15 cellular contexts compared by ENCODE assay signal in the genomic region with DNA sequence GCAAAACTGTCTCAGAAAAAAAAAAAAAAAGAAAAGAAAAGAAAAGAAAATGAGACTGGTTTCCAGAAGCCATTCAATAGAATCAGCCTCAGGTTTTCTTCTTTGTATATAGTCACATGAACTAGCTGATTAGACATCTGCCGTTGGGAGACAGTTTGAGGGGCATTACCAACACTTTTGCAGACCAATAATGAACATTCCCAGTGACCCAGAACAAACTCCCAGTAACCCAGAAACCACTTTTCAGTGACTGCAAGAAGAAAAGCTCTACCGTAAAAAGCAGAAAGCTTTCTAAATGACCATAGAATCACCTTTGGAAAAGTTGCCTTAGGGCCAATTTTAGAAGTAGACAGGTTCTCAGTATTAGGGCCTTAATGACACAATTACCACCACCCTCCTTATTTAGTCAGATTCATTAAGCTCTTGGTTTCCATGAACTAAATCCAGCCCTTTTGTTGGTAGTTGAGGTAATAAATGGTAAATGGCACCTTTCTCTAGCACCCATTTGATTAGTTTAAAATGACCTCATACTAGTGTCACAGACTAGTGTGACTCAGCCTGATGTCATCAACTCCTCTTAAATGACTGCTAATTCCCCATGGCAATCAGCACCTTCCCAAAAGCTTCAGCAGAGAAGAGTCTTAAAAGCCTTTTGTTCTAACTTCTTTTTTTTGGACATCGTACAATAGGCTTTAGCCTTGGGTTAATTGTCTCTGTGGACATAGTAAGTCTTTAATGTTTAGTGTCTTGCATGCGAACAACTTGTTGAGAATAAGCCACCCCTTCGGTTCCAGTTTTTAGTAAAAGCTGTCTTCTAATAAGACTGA. TPM values are rescaled to one million over a fixed set of nuclear protein-coding genes. Genes with fewer than 3 reads are reported as not detected.
DNase-seq lines count a peak whose midpoint lies in the region; ATAC-seq, FAIRE-seq and TF ChIP-seq lines count a peak whose summit lies in the region.
"Had no signal": no experiment of that assay in that cellular context is flagged by ENCODE, and none has a peak within 500 bp of the region (broad histone marks: within the 10 kb centered on the region; RNA-seq: fewer than 3 reads in every experiment).

No MANE protein-coding gene starts in this region.

- H3K4me2 ChIP-seq in HepG2 (ENCODE audit: low read depth, low read length) = no peak overlapping the region
- no peak overlapping the region for H3K4me2 ChIP-seq in PC-3 (ENCODE audit: low read length)

- CTCF ChIA-PET in HepG2 (lab: Yijun Ruan, JAX; ENCODE audit: low intra/inter-chr PET ratio, low total read pairs) = no interaction called here
- CTCF ChIA-PET in PC-3 (lab: Charles Lee) = interaction anchor here (0.7 kb wide), 1 partner anchor 784 kb away, joined by 3 read pairs; no protein-coding TSS in a partner anchor

- H3K4me1 ChIP-seq in HepG2 (ENCODE audit: insufficient read depth, low read length) (peaks cover 12% of the 10 kb centered on the region), right lobe of liver (no peaks in the 10 kb centered on the region), PC-3 (ENCODE audit: insufficient read depth, low read length) (peaks cover 21% of the 10 kb centered on the region)

- no peaks in the 10 kb centered on the region for H4K20me1 ChIP-seq in HepG2 (ENCODE audit: insufficient read depth, low read length)
- H4K20me1 ChIP-seq in PC-3 (ENCODE audit: low read length) = no peaks in the 10 kb centered on the region

- H3K4me3 ChIP-seq in HepG2 (replicated peaks in 1 of 3; ENCODE audit: insufficient read depth in 1 of 3, low read depth in 2 of 3, low read length in 3 of 3) (no peak overlapping the region), right lobe of liver (no peak overlapping the region), PC-3 (ENCODE audit: low read length) (no peak overlapping the region)
- H3K4me3 ChIP-seq: heart left ventricle, upper lobe of left lung had no signal

- no peak for ATAC-seq in HepG2
- ATAC-seq in right lobe of liver = no peak
- ATAC-seq in PC-3 = no peak
- peak; percentile 92 for ATAC-seq in esophagus mucosa
- no peak for ATAC-seq in GM21526 (IDR thresholded peaks at IDR 0.05; ENCODE audit: low FRiP score, unreplicated experiment)
- ATAC-seq: heart left ventricle; stimulated activated effector memory CD8-positive, alpha-beta T cell treated with anti-CD3 and anti-CD28 coated beads, Interleukin-12 subunit alpha, Interleukin-12 subunit beta, amount 100 ng/mL, for 72 hours had no signal

- TF ChIP-seq POLR2A in HepG2 (IDR thresholded peaks at IDR 0.05; ENCODE audit: insufficient read depth in 1 of 2, low read depth in 2 of 2, low read length in 2 of 2) (no peak), right lobe of liver (IDR thresholded peaks at IDR 0.05) (no peak)

- TF ChIP-seq RAD21 in HepG2 (CRISPR knock-in tag; IDR thresholded peaks at IDR 0.05) = no peak

- H3K27me3 ChIP-seq in HepG2 (ENCODE audit: control insufficient read depth in 1 of 2, insufficient read depth in 2 of 2, low read length in 2 of 2) = no peaks in the 10 kb centered on the region
- no peaks in the 10 kb centered on the region for H3K27me3 ChIP-seq in right lobe of liver
- no peaks in the 10 kb centered on the region for H3K27me3 ChIP-seq in PC-3 (ENCODE audit: low read length)
- H3K27me3 ChIP-seq: heart left ventricle, upper lobe of left lung had no signal

- H3K9me2 ChIP-seq in PC-3 (replicated peaks; ENCODE audit: low read length) = no peaks in the 10 kb centered on the region

- in situ Hi-C loops in HepG2 (cut with HindIII; ENCODE audit: extremely low pct_ligation_motif_present, low pct_unique_long_range_greater_than_20kb) = loop anchor here (10.0 kb wide), 1 partner anchor 365 kb away; no protein-coding TSS in a partner anchor

- no peak overlapping the region for H3K9ac ChIP-seq in HepG2 (ENCODE audit: insufficient read depth, low read depth, low read length)
- no peak overlapping the region for H3K9ac ChIP-seq in PC-3 (ENCODE audit: low read length)

- FAIRE-seq in HepG2 (lab: Jason Lieb, UNC) = no peak
- FAIRE-seq: kidney had no signal

- no peaks in the 10 kb centered on the region for H3K36me3 ChIP-seq in HepG2 (replicated peaks in 1 of 2; ENCODE audit: control insufficient read depth in 1 of 2, insufficient read depth in 2 of 2, low read length in 2 of 2)
- no peaks in the 10 kb centered on the region for H3K36me3 ChIP-seq in right lobe of liver
- H3K36me3 ChIP-seq in PC-3 (ENCODE audit: low read depth, low read length) = no peaks in the 10 kb centered on the region; the same call in 1 of the 2 replicates
- H3K36me3 ChIP-seq: heart left ventricle, upper lobe of left lung had no signal

- POLR2A ChIA-PET in HepG2 (lab: Yijun Ruan, JAX) (no interaction called here), PC-3 (lab: Charles Lee; ENCODE audit: unreplicated experiment) (no interaction called here)

- H3K27ac ChIP-seq in HepG2 (ENCODE audit: extremely low read length, insufficient read depth, low read length) (no peak overlapping the region), right lobe of liver (no peak overlapping the region), PC-3 (ENCODE audit: low read length) (no peak overlapping the region)
- H3K27ac ChIP-seq: heart left ventricle, upper lobe of left lung had no signal

- 55% methylated on average over 5 of the region's 5 CpGs for WGBS in HepG2 (ENCODE audit: low lambda C conversion rate)
- 60% methylated on average over 5 of the region's 5 CpGs for WGBS in right lobe of liver (ENCODE audit: insufficient coverage, low coverage, low lambda C conversion rate, missing lambda C conversion rate)

- no peak for TF ChIP-seq EP300 in HepG2 (IDR thresholded peaks at IDR 0.05; ENCODE audit: low read depth in 2 of 2, low read length in 2 of 2)
- TF ChIP-seq EP300 in HepG2 (CRISPR knock-in tag; IDR thresholded peaks at IDR 0.05; ENCODE audit: borderline replicate concordance) = no peak

- H3K79me2 ChIP-seq in HepG2 (ENCODE audit: insufficient read depth, low read length) = no peaks in the 10 kb centered on the region
- no peaks in the 10 kb centered on the region for H3K79me2 ChIP-seq in PC-3 (ENCODE audit: low read length)

- H2AFZ ChIP-seq in HepG2 (ENCODE audit: low read length) = no peak overlapping the region
- no peak overlapping the region for H2AFZ ChIP-seq in PC-3 (ENCODE audit: low read length)

- BruUV-seq in HepG2 (replicated peaks; lab: Mats Ljungman, UMichigan) = no TSS peak
- BruUV-seq in PC-3 (replicated peaks; lab: Mats Ljungman, UMichigan) = no TSS peak

- intact Hi-C loops in HepG2 (cut with micrococcal nuclease; ENCODE audit: unreplicated experiment) = loop anchor here (2.0 kb wide), 1 partner anchor 113 kb away; no protein-coding TSS in a partner anchor
- intact Hi-C loops in right lobe of liver (cut with DNase I) = no loop called here
- intact Hi-C loops in PC-3 (cut with micrococcal nuclease) = loop anchor here (10.0 kb wide), 1 partner anchor 245 kb away; no protein-coding TSS in a partner anchor

- no peak for TF ChIP-seq CTCF in HepG2 (CRISPR knock-in tag; IDR thresholded peaks at IDR 0.05)
- no peak for TF ChIP-seq CTCF in right lobe of liver (IDR thresholded peaks at IDR 0.05)
- TF ChIP-seq CTCF in PC-3 (conservative IDR thresholded peaks at IDR 0.05; ENCODE audit: low read depth, low read length) = no peak

- DNase-seq in HepG2 (ENCODE audit: low spot score) (no peak), right lobe of liver (no peak), PC-3 (peak; percentile 44), NCI-H1694 treated with DMSO at 0.1 percent for 48 hours (lab: John Stamatoyannopoulos, UW) (no peak)
- DNase-seq in NK-92 treated with Interleukin-12 subunit alpha and Interleukin-12 subunit beta, amount 100 ng/mL, for 24 hours (lab: John Stamatoyannopoulos, UW) = no peak
- DNase-seq in activated CD4-positive, CD25-positive, alpha-beta regulatory T cell treated with anti-CD3 and anti-CD28 coated beads, Interleukin-2, amount 50 U/mL, for 72 hours = no peak
- DNase-seq: activated CD4-positive, alpha-beta memory T cell treated with anti-CD3 and anti-CD28 coated beads, Interleukin-2, amount 10 ng/mL, durations not matched to agents 7 days and 5 days; heart left ventricle; HFFc6; kidney; nucleus accumbens; upper lobe of left lung had no signal

- no peaks in the 10 kb centered on the region for H3F3A ChIP-seq in PC-3 (ENCODE audit: low read length, unreplicated experiment)

- peaks cover 12% of the 10 kb centered on the region for H3K9me3 ChIP-seq in HepG2 (ENCODE audit: low read length)
- H3K9me3 ChIP-seq in right lobe of liver = peaks cover 0 to 7% (median 0%) of the 10 kb centered on the region in 4 donors
- H3K9me3 ChIP-seq in PC-3 (ENCODE audit: low read length) = peaks cover 8% of the 10 kb centered on the region

RNA-seq across cellular contexts. Expression of gene XRCC2, which starts 33.6 kb away (rescaled TPM):
- total RNA-seq in HepG2 (2016; rRNA removed; fragmentation: Illumina TruSeq; extraction: Trizol) = 13.2 and 14.5 TPM in 2 replicates
- total RNA-seq in HepG2 (2016; cell fraction: cytosol; rRNA removed; fragmentation: Illumina TruSeq; extraction: Trizol; ENCODE audit: low read depth) = 1.5 and 1.6 TPM in 2 replicates
- 13.5 and 14.9 TPM in 2 replicates for total RNA-seq in HepG2 (2016; cell fraction: insoluble cytoplasmic fraction; rRNA removed; fragmentation: Illumina TruSeq; extraction: Trizol)
- total RNA-seq in HepG2 (2016; cell fraction: membrane; rRNA removed; fragmentation: Illumina TruSeq; extraction: Trizol) = 5.1 and 6.7 TPM in 2 replicates
- 13.9 and 16.8 TPM in 2 replicates for total RNA-seq in HepG2 (2016; cell fraction: nucleus; rRNA removed; fragmentation: Illumina TruSeq; extraction: Trizol)
- 2.5 and 3.8 TPM in 2 replicates for polyA plus RNA-seq in HepG2 (2011; rRNA removed)
- 1.4 TPM in 2 replicates for polyA plus RNA-seq in HepG2 (2011; cell fraction: cytosol; rRNA removed)
- polyA plus RNA-seq in HepG2 (2011; cell fraction: nucleus; rRNA removed) = 4.2 and 4.5 TPM in 2 replicates
- polyA plus RNA-seq in HepG2 (2012) = 2.0 and 4.1 TPM in 2 replicates
- 0.68 and 0.71 TPM in 2 replicates for polyA plus RNA-seq in HepG2 (2016; cell fraction: cytosol; fragmentation: Illumina TruSeq; extraction: Trizol; ENCODE audit: low read depth)
- polyA plus RNA-seq in HepG2 (2016; cell fraction: insoluble cytoplasmic fraction; fragmentation: Illumina TruSeq; extraction: Trizol; ENCODE audit: low read depth) = 7.6 and 9.3 TPM in 2 replicates
- 1.9 and 2.0 TPM in 2 replicates for polyA plus RNA-seq in HepG2 (2016; cell fraction: membrane; fragmentation: Illumina TruSeq; extraction: Trizol; ENCODE audit: low read depth)
- 27.7 and 30.4 TPM in 2 replicates for polyA plus RNA-seq in HepG2 (2016; cell fraction: nucleus; fragmentation: Illumina TruSeq; extraction: Trizol; ENCODE audit: insufficient read depth, low read depth)
- 1.5 and 8.3 TPM in 2 replicates for polyA minus RNA-seq in HepG2 (2011; rRNA and poly(A)+ RNA removed; ENCODE audit: low replicate concordance)
- polyA minus RNA-seq in HepG2 (2011; cell fraction: cytosol; rRNA and poly(A)+ RNA removed) = 1.6 and 2.0 TPM in 2 replicates
- polyA minus RNA-seq in HepG2 (2011; cell fraction: nucleus; rRNA and poly(A)+ RNA removed) = 7.5 and 8.9 TPM in 2 replicates
- total RNA-seq in right lobe of liver = 1 to 10 TPM in 2 of 6 experiments, under 1 TPM in 3, not detected in 1; 0.14 to 2.0 (median 0.20) TPM
- total RNA-seq in PC-3 (2014; rRNA removed) = 13.6 and 18.7 TPM in 2 replicates
- 2.3 TPM for total RNA-seq in esophagus mucosa

RNA-seq across cellular contexts. Expression of gene ACTR3B, which starts 50.0 kb away (rescaled TPM):
- total RNA-seq in HepG2 (2016; rRNA removed; fragmentation: Illumina TruSeq; extraction: Trizol) = 8.2 and 8.5 TPM in 2 replicates
- total RNA-seq in HepG2 (2016; cell fraction: cytosol; rRNA removed; fragmentation: Illumina TruSeq; extraction: Trizol; ENCODE audit: low read depth) = 27.8 and 33.5 TPM in 2 replicates
- 6.5 and 8.0 TPM in 2 replicates for total RNA-seq in HepG2 (2016; cell fraction: insoluble cytoplasmic fraction; rRNA removed; fragmentation: Illumina TruSeq; extraction: Trizol)
- total RNA-seq in HepG2 (2016; cell fraction: membrane; rRNA removed; fragmentation: Illumina TruSeq; extraction: Trizol) = 16.2 and 20.6 TPM in 2 replicates
- total RNA-seq in HepG2 (2016; cell fraction: nucleus; rRNA removed; fragmentation: Illumina TruSeq; extraction: Trizol) = 12.5 and 14.1 TPM in 2 replicates
- 7.7 and 8.8 TPM in 2 replicates for polyA plus RNA-seq in HepG2 (2011; rRNA removed)
- polyA plus RNA-seq in HepG2 (2011; cell fraction: cytosol; rRNA removed) = 7.6 and 9.2 TPM in 2 replicates
- 9.7 and 10.3 TPM in 2 replicates for polyA plus RNA-seq in HepG2 (2011; cell fraction: nucleus; rRNA removed)
- polyA plus RNA-seq in HepG2 (2012) = 8.0 and 8.3 TPM in 2 replicates
- 6.3 and 8.5 TPM in 2 replicates for polyA plus RNA-seq in HepG2 (2016; cell fraction: cytosol; fragmentation: Illumina TruSeq; extraction: Trizol; ENCODE audit: low read depth)
- 9.6 and 10.0 TPM in 2 replicates for polyA plus RNA-seq in HepG2 (2016; cell fraction: insoluble cytoplasmic fraction; fragmentation: Illumina TruSeq; extraction: Trizol; ENCODE audit: low read depth)
- polyA plus RNA-seq in HepG2 (2016; cell fraction: membrane; fragmentation: Illumina TruSeq; extraction: Trizol; ENCODE audit: low read depth) = 9.4 and 11.9 TPM in 2 replicates
- polyA plus RNA-seq in HepG2 (2016; cell fraction: nucleus; fragmentation: Illumina TruSeq; extraction: Trizol; ENCODE audit: insufficient read depth, low read depth) = 12.6 and 16.4 TPM in 2 replicates
- polyA minus RNA-seq in HepG2 (2011; rRNA and poly(A)+ RNA removed; ENCODE audit: low replicate concordance) = 5.6 and 16.5 TPM in 2 replicates
- polyA minus RNA-seq in HepG2 (2011; cell fraction: cytosol; rRNA and poly(A)+ RNA removed) = 4.2 and 6.2 TPM in 2 replicates
- polyA minus RNA-seq in HepG2 (2011; cell fraction: nucleus; rRNA and poly(A)+ RNA removed) = 19.3 and 23.2 TPM in 2 replicates
- total RNA-seq in right lobe of liver = 1 to 10 TPM; 5.3 to 7.0 (median 6.1) TPM
- total RNA-seq in PC-3 (2014; rRNA removed) = 6.6 and 8.9 TPM in 2 replicates
- total RNA-seq in esophagus mucosa = 3.1 TPM

Comparison
In these comparisons a context has a peak if more than half of its experiments do, and no peak if none do; other contexts are left out.
1. intact Hi-C loops: an anchor here in HepG2 (2.0 kb wide) and PC-3 (10.0 kb wide); none called in right lobe of liver.